In the genomic region with DNA sequence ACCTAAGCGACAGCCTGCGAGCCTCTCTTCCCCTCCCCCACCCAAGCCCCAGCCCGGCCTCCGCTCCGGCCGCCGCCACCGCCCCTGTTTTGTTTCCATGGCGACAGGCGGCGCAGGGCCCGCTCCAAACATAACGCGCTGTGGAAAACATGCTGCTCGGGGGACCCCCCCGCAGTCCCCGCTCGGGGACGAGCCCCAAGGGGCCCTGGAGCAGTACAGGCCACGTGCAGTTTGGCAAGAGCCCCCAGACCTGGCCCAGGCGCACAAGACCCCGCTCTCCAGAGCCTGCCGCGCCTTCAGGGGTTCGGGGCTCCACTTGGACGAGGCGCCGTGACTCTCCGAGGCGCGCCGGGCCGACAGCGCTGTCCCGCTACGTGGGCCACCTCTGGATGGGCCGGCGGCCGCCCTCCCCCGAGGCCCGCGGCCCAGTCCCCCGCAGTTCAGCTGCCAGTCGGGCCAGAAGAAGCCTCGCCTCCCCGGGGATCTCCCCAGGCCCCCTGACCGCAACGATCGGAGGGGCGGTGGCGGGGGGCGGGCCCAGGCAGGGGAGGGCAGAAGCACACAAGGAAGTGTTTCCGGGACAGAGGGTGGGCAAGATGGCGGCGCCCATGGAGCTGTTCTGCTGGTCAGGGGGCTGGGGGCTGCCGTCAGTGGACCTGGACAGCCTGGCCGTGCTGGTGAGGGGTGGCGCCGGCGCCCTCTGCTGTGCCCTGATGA, we compare ENCODE assay signal across 1 cellular context.
TF ChIP-seq lines count a peak whose summit lies in the region.

A gene with protein sequence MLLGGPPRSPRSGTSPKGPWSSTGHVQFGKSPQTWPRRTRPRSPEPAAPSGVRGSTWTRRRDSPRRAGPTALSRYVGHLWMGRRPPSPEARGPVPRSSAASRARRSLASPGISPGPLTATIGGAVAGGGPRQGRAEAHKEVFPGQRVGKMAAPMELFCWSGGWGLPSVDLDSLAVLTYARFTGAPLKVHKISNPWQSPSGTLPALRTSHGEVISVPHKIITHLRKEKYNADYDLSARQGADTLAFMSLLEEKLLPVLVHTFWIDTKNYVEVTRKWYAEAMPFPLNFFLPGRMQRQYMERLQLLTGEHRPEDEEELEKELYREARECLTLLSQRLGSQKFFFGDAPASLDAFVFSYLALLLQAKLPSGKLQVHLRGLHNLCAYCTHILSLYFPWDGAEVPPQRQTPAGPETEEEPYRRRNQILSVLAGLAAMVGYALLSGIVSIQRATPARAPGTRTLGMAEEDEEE (plus strand): TSS at position 40 of the 717 bp plus-strand sequence. CDS start 110 bp downstream, at position 150.

TF ChIP-seq in HepG2, 621 proteins besides CTCF, POLR2A, EP300 and RAD21 (continued from another document and continues in another):
- TF ChIP-seq HOXA7 (CRISPR knock-in tag; IDR thresholded peaks at IDR 0.05) (no peak), ZNF839 (CRISPR knock-in tag; IDR thresholded peaks at IDR 0.05; ENCODE audit: borderline replicate concordance) (no peak), ZNF251 (CRISPR knock-in tag; IDR thresholded peaks at IDR 0.05) (no peak), CENPT (CRISPR knock-in tag; IDR thresholded peaks at IDR 0.05; ENCODE audit: low read depth) (no peak), SRY (CRISPR knock-in tag; IDR thresholded peaks at IDR 0.05) (peak; percentile 72), ZNF605 (CRISPR knock-in tag; IDR thresholded peaks at IDR 0.05) (no peak), SRF (IDR thresholded peaks at IDR 0.05; ENCODE audit: low read depth, low read length) (0 out of 2 replicates have a peak, but pooled peaks have one; percentile 33), NR2F6 (IDR thresholded peaks at IDR 0.05) (no peak; the same call in 1 of the 2 replicates), NR2F6 (CRISPR knock-in tag; IDR thresholded peaks at IDR 0.05) (no peak), SMYD3 (CRISPR knock-in tag; IDR thresholded peaks at IDR 0.05) (no peak), ZNF629 (CRISPR knock-in tag; conservative IDR thresholded peaks at IDR 0.05) (no peak), ELF3 (CRISPR knock-in tag; IDR thresholded peaks at IDR 0.05) (0 out of 2 replicates have a peak, but pooled peaks have one; percentile 35), GTF3A (CRISPR knock-in tag; conservative IDR thresholded peaks at IDR 0.05) (no peak), ARNTL (CRISPR knock-in tag; IDR thresholded peaks at IDR 0.05) (no peak), ZFY (CRISPR knock-in tag; IDR thresholded peaks at IDR 0.05) (peak; percentile 76), SRSF4 (IDR thresholded peaks at IDR 0.05; ENCODE audit: low read depth, low read length, poor library complexity, severe bottlenecking) (no peak), RBAK (CRISPR knock-in tag; IDR thresholded peaks at IDR 0.05) (no peak), ZSCAN29 (CRISPR knock-in tag; conservative IDR thresholded peaks at IDR 0.05) (no peak), TRIM24 (CRISPR knock-in tag; IDR thresholded peaks at IDR 0.05) (no peak), ZNF432 (CRISPR knock-in tag; IDR thresholded peaks at IDR 0.05; ENCODE audit: borderline replicate concordance) (no peak), ZNF451 (CRISPR knock-in tag; IDR thresholded peaks at IDR 0.05) (no peak), TEAD3 (CRISPR knock-in tag; optimal IDR thresholded peaks at IDR 0.05; ENCODE audit: borderline replicate concordance) (no peak), ZNF879 (CRISPR knock-in tag; IDR thresholded peaks at IDR 0.05) (no peak), ZNF577 (CRISPR knock-in tag; IDR thresholded peaks at IDR 0.05; ENCODE audit: borderline replicate concordance, low read depth) (no peak), PHB2 (IDR thresholded peaks at IDR 0.05; ENCODE audit: partially characterized antibody) (no peak), ZNF552 (CRISPR knock-in tag; IDR thresholded peaks at IDR 0.05; ENCODE audit: borderline replicate concordance) (no peak), ZNF83 (CRISPR knock-in tag; IDR thresholded peaks at IDR 0.05; ENCODE audit: borderline replicate concordance) (no peak; the same call in 1 of the 2 replicates)
- TF ChIP-seq, protein P1, sequence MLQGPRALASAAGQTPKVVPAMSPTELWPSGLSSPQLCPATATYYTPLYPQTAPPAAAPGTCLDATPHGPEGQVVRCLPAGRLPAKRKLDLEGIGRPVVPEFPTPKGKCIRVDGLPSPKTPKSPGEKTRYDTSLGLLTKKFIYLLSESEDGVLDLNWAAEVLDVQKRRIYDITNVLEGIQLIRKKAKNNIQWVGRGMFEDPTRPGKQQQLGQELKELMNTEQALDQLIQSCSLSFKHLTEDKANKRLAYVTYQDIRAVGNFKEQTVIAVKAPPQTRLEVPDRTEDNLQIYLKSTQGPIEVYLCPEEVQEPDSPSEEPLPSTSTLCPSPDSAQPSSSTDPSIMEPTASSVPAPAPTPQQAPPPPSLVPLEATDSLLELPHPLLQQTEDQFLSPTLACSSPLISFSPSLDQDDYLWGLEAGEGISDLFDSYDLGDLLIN (CRISPR knock-in tag; IDR thresholded peaks at IDR 0.05; ENCODE audit: borderline replicate concordance) = no peak
- TF ChIP-seq, protein P2, sequence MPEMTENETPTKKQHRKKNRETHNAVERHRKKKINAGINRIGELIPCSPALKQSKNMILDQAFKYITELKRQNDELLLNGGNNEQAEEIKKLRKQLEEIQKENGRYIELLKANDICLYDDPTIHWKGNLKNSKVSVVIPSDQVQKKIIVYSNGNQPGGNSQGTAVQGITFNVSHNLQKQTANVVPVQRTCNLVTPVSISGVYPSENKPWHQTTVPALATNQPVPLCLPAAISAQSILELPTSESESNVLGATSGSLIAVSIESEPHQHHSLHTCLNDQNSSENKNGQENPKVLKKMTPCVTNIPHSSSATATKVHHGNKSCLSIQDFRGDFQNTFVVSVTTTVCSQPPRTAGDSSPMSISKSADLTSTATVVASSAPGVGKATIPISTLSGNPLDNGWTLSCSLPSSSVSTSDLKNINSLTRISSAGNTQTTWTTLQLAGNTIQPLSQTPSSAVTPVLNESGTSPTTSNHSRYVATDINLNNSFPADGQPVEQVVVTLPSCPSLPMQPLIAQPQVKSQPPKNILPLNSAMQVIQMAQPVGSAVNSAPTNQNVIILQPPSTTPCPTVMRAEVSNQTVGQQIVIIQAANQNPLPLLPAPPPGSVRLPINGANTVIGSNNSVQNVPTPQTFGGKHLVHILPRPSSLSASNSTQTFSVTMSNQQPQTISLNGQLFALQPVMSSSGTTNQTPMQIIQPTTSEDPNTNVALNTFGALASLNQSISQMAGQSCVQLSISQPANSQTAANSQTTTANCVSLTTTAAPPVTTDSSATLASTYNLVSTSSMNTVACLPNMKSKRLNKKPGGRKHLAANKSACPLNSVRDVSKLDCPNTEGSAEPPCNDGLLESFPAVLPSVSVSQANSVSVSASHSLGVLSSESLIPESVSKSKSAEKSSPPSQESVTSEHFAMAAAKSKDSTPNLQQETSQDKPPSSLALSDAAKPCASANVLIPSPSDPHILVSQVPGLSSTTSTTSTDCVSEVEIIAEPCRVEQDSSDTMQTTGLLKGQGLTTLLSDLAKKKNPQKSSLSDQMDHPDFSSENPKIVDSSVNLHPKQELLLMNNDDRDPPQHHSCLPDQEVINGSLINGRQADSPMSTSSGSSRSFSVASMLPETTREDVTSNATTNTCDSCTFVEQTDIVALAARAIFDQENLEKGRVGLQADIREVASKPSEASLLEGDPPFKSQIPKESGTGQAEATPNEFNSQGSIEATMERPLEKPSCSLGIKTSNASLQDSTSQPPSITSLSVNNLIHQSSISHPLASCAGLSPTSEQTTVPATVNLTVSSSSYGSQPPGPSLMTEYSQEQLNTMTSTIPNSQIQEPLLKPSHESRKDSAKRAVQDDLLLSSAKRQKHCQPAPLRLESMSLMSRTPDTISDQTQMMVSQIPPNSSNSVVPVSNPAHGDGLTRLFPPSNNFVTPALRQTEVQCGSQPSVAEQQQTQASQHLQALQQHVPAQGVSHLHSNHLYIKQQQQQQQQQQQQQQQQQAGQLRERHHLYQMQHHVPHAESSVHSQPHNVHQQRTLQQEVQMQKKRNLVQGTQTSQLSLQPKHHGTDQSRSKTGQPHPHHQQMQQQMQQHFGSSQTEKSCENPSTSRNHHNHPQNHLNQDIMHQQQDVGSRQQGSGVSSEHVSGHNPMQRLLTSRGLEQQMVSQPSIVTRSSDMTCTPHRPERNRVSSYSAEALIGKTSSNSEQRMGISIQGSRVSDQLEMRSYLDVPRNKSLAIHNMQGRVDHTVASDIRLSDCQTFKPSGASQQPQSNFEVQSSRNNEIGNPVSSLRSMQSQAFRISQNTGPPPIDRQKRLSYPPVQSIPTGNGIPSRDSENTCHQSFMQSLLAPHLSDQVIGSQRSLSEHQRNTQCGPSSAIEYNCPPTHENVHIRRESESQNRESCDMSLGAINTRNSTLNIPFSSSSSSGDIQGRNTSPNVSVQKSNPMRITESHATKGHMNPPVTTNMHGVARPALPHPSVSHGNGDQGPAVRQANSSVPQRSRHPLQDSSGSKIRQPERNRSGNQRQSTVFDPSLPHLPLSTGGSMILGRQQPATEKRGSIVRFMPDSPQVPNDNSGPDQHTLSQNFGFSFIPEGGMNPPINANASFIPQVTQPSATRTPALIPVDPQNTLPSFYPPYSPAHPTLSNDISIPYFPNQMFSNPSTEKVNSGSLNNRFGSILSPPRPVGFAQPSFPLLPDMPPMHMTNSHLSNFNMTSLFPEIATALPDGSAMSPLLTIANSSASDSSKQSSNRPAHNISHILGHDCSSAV (CRISPR knock-in tag; IDR thresholded peaks at IDR 0.05; ENCODE audit: borderline replicate concordance) = no peak
- TF ChIP-seq, protein P3, sequence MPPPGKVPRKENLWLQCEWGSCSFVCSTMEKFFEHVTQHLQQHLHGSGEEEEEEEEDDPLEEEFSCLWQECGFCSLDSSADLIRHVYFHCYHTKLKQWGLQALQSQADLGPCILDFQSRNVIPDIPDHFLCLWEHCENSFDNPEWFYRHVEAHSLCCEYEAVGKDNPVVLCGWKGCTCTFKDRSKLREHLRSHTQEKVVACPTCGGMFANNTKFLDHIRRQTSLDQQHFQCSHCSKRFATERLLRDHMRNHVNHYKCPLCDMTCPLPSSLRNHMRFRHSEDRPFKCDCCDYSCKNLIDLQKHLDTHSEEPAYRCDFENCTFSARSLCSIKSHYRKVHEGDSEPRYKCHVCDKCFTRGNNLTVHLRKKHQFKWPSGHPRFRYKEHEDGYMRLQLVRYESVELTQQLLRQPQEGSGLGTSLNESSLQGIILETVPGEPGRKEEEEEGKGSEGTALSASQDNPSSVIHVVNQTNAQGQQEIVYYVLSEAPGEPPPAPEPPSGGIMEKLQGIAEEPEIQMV (CRISPR knock-in tag; IDR thresholded peaks at IDR 0.05; ENCODE audit: low read depth) = no peak
- TF ChIP-seq, protein P4, sequence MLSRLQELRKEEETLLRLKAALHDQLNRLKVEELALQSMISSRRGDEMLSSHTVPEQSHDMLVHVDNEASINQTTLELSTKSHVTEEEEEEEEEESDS (CRISPR knock-in tag; IDR thresholded peaks at IDR 0.05; ENCODE audit: borderline replicate concordance) = no peak
- TF ChIP-seq, protein P5, sequence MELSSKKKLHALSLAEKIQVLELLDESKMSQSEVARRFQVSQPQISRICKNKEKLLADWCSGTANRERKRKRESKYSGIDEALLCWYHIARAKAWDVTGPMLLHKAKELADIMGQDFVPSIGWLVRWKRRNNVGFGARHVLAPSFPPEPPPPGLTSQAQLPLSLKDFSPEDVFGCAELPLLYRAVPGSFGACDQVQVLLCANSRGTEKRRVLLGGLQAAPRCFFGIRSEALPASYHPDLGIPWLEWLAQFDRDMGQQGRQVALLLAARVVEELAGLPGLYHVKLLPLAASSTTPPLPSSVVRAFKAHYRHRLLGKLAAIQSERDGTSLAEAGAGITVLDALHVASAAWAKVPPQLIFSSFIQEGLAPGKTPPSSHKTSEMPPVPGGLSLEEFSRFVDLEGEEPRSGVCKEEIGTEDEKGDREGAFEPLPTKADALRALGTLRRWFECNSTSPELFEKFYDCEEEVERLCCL (CRISPR knock-in tag; IDR thresholded peaks at IDR 0.05; ENCODE audit: borderline replicate concordance) = no peak
- TF ChIP-seq, protein P6, sequence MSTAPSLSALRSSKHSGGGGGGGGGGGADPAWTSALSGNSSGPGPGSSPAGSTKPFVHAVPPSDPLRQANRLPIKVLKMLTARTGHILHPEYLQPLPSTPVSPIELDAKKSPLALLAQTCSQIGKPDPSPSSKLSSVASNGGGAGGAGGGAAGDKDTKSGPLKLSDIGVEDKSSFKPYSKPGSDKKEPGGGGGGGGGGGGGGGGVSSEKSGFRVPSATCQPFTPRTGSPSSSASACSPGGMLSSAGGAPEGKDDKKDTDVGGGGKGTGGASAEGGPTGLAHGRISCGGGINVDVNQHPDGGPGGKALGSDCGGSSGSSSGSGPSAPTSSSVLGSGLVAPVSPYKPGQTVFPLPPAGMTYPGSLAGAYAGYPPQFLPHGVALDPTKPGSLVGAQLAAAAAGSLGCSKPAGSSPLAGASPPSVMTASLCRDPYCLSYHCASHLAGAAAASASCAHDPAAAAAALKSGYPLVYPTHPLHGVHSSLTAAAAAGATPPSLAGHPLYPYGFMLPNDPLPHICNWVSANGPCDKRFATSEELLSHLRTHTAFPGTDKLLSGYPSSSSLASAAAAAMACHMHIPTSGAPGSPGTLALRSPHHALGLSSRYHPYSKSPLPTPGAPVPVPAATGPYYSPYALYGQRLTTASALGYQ (CRISPR knock-in tag; IDR thresholded peaks at IDR 0.05) = no peak
- TF ChIP-seq, protein P7, sequence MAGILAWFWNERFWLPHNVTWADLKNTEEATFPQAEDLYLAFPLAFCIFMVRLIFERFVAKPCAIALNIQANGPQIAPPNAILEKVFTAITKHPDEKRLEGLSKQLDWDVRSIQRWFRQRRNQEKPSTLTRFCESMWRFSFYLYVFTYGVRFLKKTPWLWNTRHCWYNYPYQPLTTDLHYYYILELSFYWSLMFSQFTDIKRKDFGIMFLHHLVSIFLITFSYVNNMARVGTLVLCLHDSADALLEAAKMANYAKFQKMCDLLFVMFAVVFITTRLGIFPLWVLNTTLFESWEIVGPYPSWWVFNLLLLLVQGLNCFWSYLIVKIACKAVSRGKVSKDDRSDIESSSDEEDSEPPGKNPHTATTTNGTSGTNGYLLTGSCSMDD (CRISPR knock-in tag; IDR thresholded peaks at IDR 0.05) = no peak
- TF ChIP-seq, protein P8, sequence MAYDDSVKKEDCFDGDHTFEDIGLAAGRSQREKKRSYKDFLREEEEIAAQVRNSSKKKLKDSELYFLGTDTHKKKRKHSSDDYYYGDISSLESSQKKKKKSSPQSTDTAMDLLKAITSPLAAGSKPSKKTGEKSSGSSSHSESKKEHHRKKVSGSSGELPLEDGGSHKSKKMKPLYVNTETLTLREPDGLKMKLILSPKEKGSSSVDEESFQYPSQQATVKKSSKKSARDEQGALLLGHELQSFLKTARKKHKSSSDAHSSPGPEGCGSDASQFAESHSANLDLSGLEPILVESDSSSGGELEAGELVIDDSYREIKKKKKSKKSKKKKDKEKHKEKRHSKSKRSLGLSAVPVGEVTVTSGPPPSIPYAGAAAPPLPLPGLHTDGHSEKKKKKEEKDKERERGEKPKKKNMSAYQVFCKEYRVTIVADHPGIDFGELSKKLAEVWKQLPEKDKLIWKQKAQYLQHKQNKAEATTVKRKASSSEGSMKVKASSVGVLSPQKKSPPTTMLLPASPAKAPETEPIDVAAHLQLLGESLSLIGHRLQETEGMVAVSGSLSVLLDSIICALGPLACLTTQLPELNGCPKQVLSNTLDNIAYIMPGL (CRISPR knock-in tag; IDR thresholded peaks at IDR 0.05; ENCODE audit: borderline replicate concordance in 1 of 2, low read depth in 1 of 2) = no peak; a peak in 1 of 4 replicates
- TF ChIP-seq, protein P9, sequence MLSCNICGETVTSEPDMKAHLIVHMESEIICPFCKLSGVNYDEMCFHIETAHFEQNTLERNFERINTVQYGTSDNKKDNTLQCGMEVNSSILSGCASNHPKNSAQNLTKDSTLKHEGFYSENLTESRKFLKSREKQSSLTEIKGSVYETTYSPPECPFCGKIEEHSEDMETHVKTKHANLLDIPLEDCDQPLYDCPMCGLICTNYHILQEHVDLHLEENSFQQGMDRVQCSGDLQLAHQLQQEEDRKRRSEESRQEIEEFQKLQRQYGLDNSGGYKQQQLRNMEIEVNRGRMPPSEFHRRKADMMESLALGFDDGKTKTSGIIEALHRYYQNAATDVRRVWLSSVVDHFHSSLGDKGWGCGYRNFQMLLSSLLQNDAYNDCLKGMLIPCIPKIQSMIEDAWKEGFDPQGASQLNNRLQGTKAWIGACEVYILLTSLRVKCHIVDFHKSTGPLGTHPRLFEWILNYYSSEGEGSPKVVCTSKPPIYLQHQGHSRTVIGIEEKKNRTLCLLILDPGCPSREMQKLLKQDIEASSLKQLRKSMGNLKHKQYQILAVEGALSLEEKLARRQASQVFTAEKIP (CRISPR knock-in tag; IDR thresholded peaks at IDR 0.05; ENCODE audit: borderline replicate concordance) = no peak
